Comparison of ENCODE assay signal across 8 cellular contexts in the genomic region with DNA sequence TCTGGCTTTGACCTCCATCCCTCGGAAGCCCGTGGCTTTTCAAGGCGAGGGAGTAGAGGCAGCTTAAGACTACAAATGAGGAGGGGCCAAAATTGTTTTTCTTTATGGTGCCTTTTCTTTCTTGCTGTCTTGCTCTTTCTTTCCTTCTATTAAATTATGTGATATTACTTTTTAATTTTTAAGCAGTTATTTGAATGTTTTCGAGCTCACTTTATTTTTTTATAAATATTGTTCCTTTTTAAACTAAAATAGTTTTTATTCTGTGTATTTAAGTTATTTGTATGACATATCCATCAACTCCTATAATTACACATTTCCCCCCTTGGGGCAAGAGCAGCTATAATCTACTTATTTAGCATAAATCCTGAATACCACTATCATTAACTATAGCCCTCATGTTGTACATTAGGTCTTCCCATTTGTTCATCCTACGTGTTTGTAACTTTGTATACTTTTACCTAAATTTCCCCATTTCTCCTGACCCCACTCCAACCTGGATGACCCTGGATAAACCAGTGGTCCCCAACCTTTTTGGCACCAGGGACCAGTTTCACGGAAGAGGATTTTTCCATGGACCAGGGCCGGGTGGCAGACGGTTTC. TPM values are rescaled to one million over a fixed set of nuclear protein-coding genes. Genes with fewer than 3 reads are reported as not detected.
DNase-seq lines count a peak whose midpoint lies in the region; ATAC-seq and TF ChIP-seq lines count a peak whose summit lies in the region.

No MANE protein-coding gene starts in this region.

- H3K4me3 ChIP-seq in CD8-positive, alpha-beta memory T cell (ENCODE audit: low read length), result peak overlapping the region; percentile 82
- peak overlapping the region; percentile 80 for H3K4me3 ChIP-seq in HUES6 (ENCODE audit: low read depth, low read length)
- H3K4me3 ChIP-seq in colonic mucosa, result peak overlapping the region; percentile 66

- peak overlapping the region; percentile 85 for H3K9ac ChIP-seq in HUES6 (ENCODE audit: low read length)
- H3K9ac ChIP-seq in colonic mucosa (ENCODE audit: low read depth in 2 of 2, low read length in 2 of 2), result peak overlapping the region in 1 of 2 donors; percentile 89

- H3K27me3 ChIP-seq in CD8-positive, alpha-beta memory T cell (ENCODE audit: insufficient read depth, low read length, poor library complexity, severe bottlenecking), result no peaks in the 10 kb centered on the region
- H3K27me3 ChIP-seq in HUES6 (ENCODE audit: control insufficient read depth, insufficient read depth, low read length), result no peaks in the 10 kb centered on the region
- H3K27me3 ChIP-seq in colonic mucosa, result no peaks in the 10 kb centered on the region

- H3K4me3 Mint-ChIP-seq in CD8-positive, alpha-beta memory T cell, result peak overlapping the region; percentile 92 to 98 (median 95)
- peak overlapping the region; percentile 92 for H3K4me3 Mint-ChIP-seq in nephron progenitor cell

- H3K27ac Mint-ChIP-seq in CD8-positive, alpha-beta memory T cell, result peak overlapping the region; percentile 77 to 99 (median 90)
- peak overlapping the region; percentile 83 for H3K27ac Mint-ChIP-seq in nephron progenitor cell

- H3K27me3 Mint-ChIP-seq in CD8-positive, alpha-beta memory T cell, result no peaks in the 10 kb centered on the region
- H3K27me3 Mint-ChIP-seq in nephron progenitor cell (ENCODE audit: low read depth, poor library complexity), result no peaks in the 10 kb centered on the region

- no peak for ATAC-seq in HG03521 (IDR thresholded peaks at IDR 0.05; ENCODE audit: unreplicated experiment)
- ATAC-seq in HG02852 (IDR thresholded peaks at IDR 0.05; ENCODE audit: unreplicated experiment), result no peak
- ATAC-seq in GM21529 (IDR thresholded peaks at IDR 0.05; ENCODE audit: unreplicated experiment), result no peak

- H3K4me1 Mint-ChIP-seq in CD8-positive, alpha-beta memory T cell, result peaks cover 54 to 68% (median 62%) of the 10 kb centered on the region in 3 donors
- H3K4me1 Mint-ChIP-seq in nephron progenitor cell, result peaks cover 15% of the 10 kb centered on the region

- POLR2A ChIA-PET in CD8-positive, alpha-beta memory T cell (lab: Charles Lee), result interaction anchor here (1.9 kb wide), 1 partner anchor 76 kb away, joined by 10 read pairs; a partner anchor contains a TSS

- peaks cover 0 to 6% (median 0%) of the 10 kb centered on the region in 3 donors for H3K36me3 Mint-ChIP-seq in CD8-positive, alpha-beta memory T cell
- H3K36me3 Mint-ChIP-seq in nephron progenitor cell (ENCODE audit: low read depth), result peaks cover 23% of the 10 kb centered on the region

- H3K9me3 ChIP-seq in CD8-positive, alpha-beta memory T cell (ENCODE audit: low read length), result no peaks in the 10 kb centered on the region
- H3K9me3 ChIP-seq in HUES6 (ENCODE audit: control insufficient read depth, insufficient read depth, low read depth, low read length), result peaks cover 2% of the 10 kb centered on the region; the same call in 1 of the 2 replicates
- H3K9me3 ChIP-seq in colonic mucosa, result no peaks in the 10 kb centered on the region

- H3K36me3 ChIP-seq in CD8-positive, alpha-beta memory T cell (ENCODE audit: insufficient read depth, low read length), result no peaks in the 10 kb centered on the region
- H3K36me3 ChIP-seq in HUES6 (ENCODE audit: control insufficient read depth, insufficient read depth, low read length) (peaks cover 22% of the 10 kb centered on the region; the same call in 1 of the 2 replicates), colonic mucosa (no peaks in the 10 kb centered on the region)

- TF ChIP-seq CTCF in colonic mucosa (IDR thresholded peaks at IDR 0.05) (no peak), nephron progenitor cell (IDR thresholded peaks at IDR 0.05) (no peak)

- CTCF ChIA-PET in CD8-positive, alpha-beta memory T cell (lab: Charles Lee), result interaction anchor here (1.7 kb wide), 1 partner anchor 49 kb away, joined by 3 read pairs; no protein-coding TSS in a partner anchor

- H3K9me3 Mint-ChIP-seq in CD8-positive, alpha-beta memory T cell, result no peaks in the 10 kb centered on the region
- H3K9me3 Mint-ChIP-seq in nephron progenitor cell, result no peaks in the 10 kb centered on the region

- intact Hi-C loops in colonic mucosa (cut with DNase I), result no loop called here
- intact Hi-C loops in posterior vena cava (cut with DNase I), result no loop called here

- peak overlapping the region; percentile 66 for H3K27ac ChIP-seq in CD8-positive, alpha-beta memory T cell (ENCODE audit: low read depth, low read length)
- H3K27ac ChIP-seq in HUES6 (ENCODE audit: low read depth, low read length), result 0 out of 2 replicates have a peak overlapping the region, but pooled peaks have one; percentile 69
- peak overlapping the region; percentile 98 for H3K27ac ChIP-seq in colonic mucosa

- no peak for DNase-seq in CD8-positive, alpha-beta memory T cell
- DNase-seq in colonic mucosa (no peak), nephron progenitor cell (no peak), posterior vena cava (ENCODE audit: low spot score) (no peak)

- H3K4me1 ChIP-seq in CD8-positive, alpha-beta memory T cell (ENCODE audit: insufficient read depth, low read length), result peaks cover 35% of the 10 kb centered on the region
- H3K4me1 ChIP-seq in HUES6 (ENCODE audit: control insufficient read depth, insufficient read depth, low read length) (peaks cover 18% of the 10 kb centered on the region), colonic mucosa (no peaks in the 10 kb centered on the region)

RNA-seq across cellular contexts. Expression of a gene that starts 0.6 kb away (rescaled TPM):
- total RNA-seq in CD8-positive, alpha-beta memory T cell, result 10 to 100 TPM; 19.1 to 24.1 TPM
- polyA plus RNA-seq in CD8-positive, alpha-beta memory T cell, result 40.8 TPM
- total RNA-seq in colonic mucosa (100 to 1,000 TPM in 1 of 2 donors, 10 to 100 TPM in 1; 99.0 to 180 TPM), posterior vena cava (10 to 100 TPM; 72.1 to 95.5 TPM)
